ENCODE assay signal across 16 cellular contexts in genomic region chr5:109922396-109922995, GRCh38.
DNase-seq lines count a peak whose midpoint lies in the region; ATAC-seq and TF ChIP-seq lines count a peak whose summit lies in the region.
"Had no signal": no experiment of that assay in that cellular context is flagged by ENCODE, and none has a peak within 500 bp of the region (broad histone marks: within the 10 kb centered on the region; RNA-seq: fewer than 3 reads in every experiment).

No MANE protein-coding gene starts in this region.

- TF ChIP-seq CTCF in MM.1S (IDR thresholded peaks at IDR 0.05; ENCODE audit: low read length) = no peak
- TF ChIP-seq CTCF in retinal pigment epithelial cell (conservative IDR thresholded peaks at IDR 0.05; ENCODE audit: low read depth, low read length) = no peak

- peak overlapping the region; percentile 59; the same call in 1 of the 2 replicates for H2AFZ ChIP-seq in MM.1S (ENCODE audit: low read length)

- peak overlapping the region; percentile 3 for H3K27ac Mint-ChIP-seq in activated T-cell treated with anti-CD3 and anti-CD28 coated beads, Interleukin-2, amount 50 U/mL, for 72 hours
- peak overlapping the region; percentile 83 to 90 for H3K27ac Mint-ChIP-seq in activated naive CD4-positive, alpha-beta T cell treated with anti-CD3 and anti-CD28 coated beads, Interleukin-2, amount 50 U/mL, for 72 hours
- no peak overlapping the region for H3K27ac Mint-ChIP-seq in activated T-helper 2 cell treated with anti-CD3 and anti-CD28 coated beads, Interferon-gamma antibody, Interleukin-2, Interleukin-4, amounts not matched to agents 10 μg/mL and 5 μg/mL and 100 μg/mL, durations not matched to agents 14 hours and 24 hours and 36 hours
- H3K27ac Mint-ChIP-seq: nephron progenitor cell had no signal

- no peaks in the 10 kb centered on the region for H3K9me2 ChIP-seq in MM.1S (replicated peaks; ENCODE audit: insufficient read depth, low read length)

- no peaks in the 10 kb centered on the region for H4K20me1 ChIP-seq in MM.1S (ENCODE audit: insufficient read depth, low read length)

- peak overlapping the region; percentile 40 for H3K9ac ChIP-seq in MM.1S (ENCODE audit: low read length)

- no peaks in the 10 kb centered on the region for H3K9me3 ChIP-seq in MM.1S (replicated peaks; ENCODE audit: insufficient read depth, low read length)
- H3K9me3 ChIP-seq: Caco-2, colonic mucosa had no signal

- peak overlapping the region; percentile 57; the same call in 1 of the 2 replicates for H3K4me2 ChIP-seq in MM.1S (ENCODE audit: low read depth, low read length)

- H3K4me3 Mint-ChIP-seq in activated T-cell treated with anti-CD3 and anti-CD28 coated beads, Interleukin-2, amount 50 U/mL, for 72 hours = peak overlapping the region; percentile 45 to 84
- no peak overlapping the region for H3K4me3 Mint-ChIP-seq in activated T-helper 2 cell treated with anti-CD3 and anti-CD28 coated beads, Interferon-gamma antibody, Interleukin-2, Interleukin-4, amounts not matched to agents 10 μg/mL and 5 μg/mL and 100 μg/mL, durations not matched to agents 14 hours and 24 hours and 36 hours (ENCODE audit: low read depth)
- H3K4me3 Mint-ChIP-seq: nephron progenitor cell had no signal

- H3K27ac ChIP-seq in MM.1S (ENCODE audit: low read length) = peak overlapping the region; percentile 91
- H3K27ac ChIP-seq: colonic mucosa had no signal

- no peaks in the 10 kb centered on the region for H3K27me3 ChIP-seq in MM.1S (replicated peaks; ENCODE audit: insufficient read depth, low read length)
- H3K27me3 ChIP-seq: colonic mucosa had no signal

- intact Hi-C loops in activated T-helper 2 cell treated with anti-CD3 and anti-CD28 coated beads, Interferon-gamma antibody, Interleukin-2, Interleukin-4, amounts not matched to agents 10 μg/mL and 5 μg/mL and 100 μg/mL, durations not matched to agents 14 hours and 24 hours and 36 hours (cut with micrococcal nuclease) = no loop called here

- peaks cover 39% of the 10 kb centered on the region for H3K4me1 Mint-ChIP-seq in activated T-cell treated with anti-CD3 and anti-CD28 coated beads, Interleukin-2, amount 50 U/mL, for 72 hours (ENCODE audit: low read depth)
- peaks cover 12% of the 10 kb centered on the region for H3K4me1 Mint-ChIP-seq in activated T-helper 2 cell treated with anti-CD3 and anti-CD28 coated beads, Interferon-gamma antibody, Interleukin-2, Interleukin-4, amounts not matched to agents 10 μg/mL and 5 μg/mL and 100 μg/mL, durations not matched to agents 14 hours and 24 hours and 36 hours (ENCODE audit: low read depth)

- H3K9me3 Mint-ChIP-seq in activated T-cell treated with anti-CD3 and anti-CD28 coated beads, Interleukin-2, amount 50 U/mL, for 72 hours = peaks cover 0 to 3% of the 10 kb centered on the region in 2 donors
- peaks cover 3 to 8% of the 10 kb centered on the region in 2 donors for H3K9me3 Mint-ChIP-seq in activated naive CD4-positive, alpha-beta T cell treated with anti-CD3 and anti-CD28 coated beads, Interleukin-2, amount 50 U/mL, for 72 hours
- peaks cover 5% of the 10 kb centered on the region for H3K9me3 Mint-ChIP-seq in activated T-helper 2 cell treated with anti-CD3 and anti-CD28 coated beads, Interferon-gamma antibody, Interleukin-2, Interleukin-4, amounts not matched to agents 10 μg/mL and 5 μg/mL and 100 μg/mL, durations not matched to agents 14 hours and 24 hours and 36 hours

- peaks cover 29% of the 10 kb centered on the region for H3F3A ChIP-seq in MM.1S (ENCODE audit: insufficient read depth, low read length)

- DNase-seq in activated T-cell treated with anti-CD3 and anti-CD28 coated beads, Interleukin-2, amount 50 U/mL, for 72 hours = peak in 1 of 2 donors; percentile 16
- DNase-seq in activated T-cell treated with anti-CD3 and anti-CD28 coated beads, Interleukin-2, amount 50 U/mL, for 1 hour = no peak
- DNase-seq in MM.1S (peak; percentile 60), retinal pigment epithelial cell (ENCODE audit: low read depth) (peak; percentile 27)
- DNase-seq in activated naive CD4-positive, alpha-beta T cell treated with anti-CD3 and anti-CD28 coated beads, Interleukin-2, amount 50 U/mL, for 72 hours (ENCODE audit: low spot score in 2 of 2) = peak in 1 of 2 donors; percentile 24
- no peak for DNase-seq in activated T-helper 2 cell treated with anti-CD3 and anti-CD28 coated beads, Interferon-gamma antibody, Interleukin-2, Interleukin-4, amounts not matched to agents 10 μg/mL and 5 μg/mL and 100 μg/mL, durations not matched to agents 14 hours and 24 hours and 36 hours (ENCODE audit: low spot score)
- DNase-seq: Caco-2, colonic mucosa, foreskin melanocyte, IMR-90, mammary epithelial cell, NCI-H2171, nephron progenitor cell had no signal

- ATAC-seq in activated T-cell treated with anti-CD3 and anti-CD28 coated beads, Interleukin-2, amount 50 U/mL, for 72 hours (replicated peaks in 1 of 2) = peak; percentile 35 to 46
- ATAC-seq in activated naive CD4-positive, alpha-beta T cell treated with anti-CD3 and anti-CD28 coated beads, Interleukin-2, amount 50 U/mL, for 72 hours = peak; percentile 25 to 46
- ATAC-seq in GM19467 (IDR thresholded peaks at IDR 0.05; ENCODE audit: unreplicated experiment) (no peak), HG02981 (IDR thresholded peaks at IDR 0.05; ENCODE audit: unreplicated experiment) (no peak)

- H3K36me3 Mint-ChIP-seq in activated T-cell treated with anti-CD3 and anti-CD28 coated beads, Interleukin-2, amount 50 U/mL, for 72 hours (ENCODE audit: insufficient read depth in 2 of 2) = peaks cover 1 to 5% of the 10 kb centered on the region in 2 donors
- peaks cover 11 to 43% of the 10 kb centered on the region in 2 donors for H3K36me3 Mint-ChIP-seq in activated naive CD4-positive, alpha-beta T cell treated with anti-CD3 and anti-CD28 coated beads, Interleukin-2, amount 50 U/mL, for 72 hours
- H3K36me3 Mint-ChIP-seq in activated T-helper 2 cell treated with anti-CD3 and anti-CD28 coated beads, Interferon-gamma antibody, Interleukin-2, Interleukin-4, amounts not matched to agents 10 μg/mL and 5 μg/mL and 100 μg/mL, durations not matched to agents 14 hours and 24 hours and 36 hours (ENCODE audit: low read depth) = no peaks in the 10 kb centered on the region

- H3K4me3 ChIP-seq in MM.1S (ENCODE audit: low read length) (no peak overlapping the region; the same call in 1 of the 2 replicates), retinal pigment epithelial cell (ENCODE audit: low read length) (no peak overlapping the region)
- H3K4me3 ChIP-seq: colonic mucosa, GM12878 had no signal

- no peaks in the 10 kb centered on the region for H3K36me3 ChIP-seq in MM.1S (replicated peaks; ENCODE audit: insufficient read depth, low read length)
- H3K36me3 ChIP-seq: colonic mucosa had no signal

- peaks cover 45% of the 10 kb centered on the region for H3K4me1 ChIP-seq in MM.1S (ENCODE audit: low read length)
- H3K4me1 ChIP-seq: Caco-2, colonic mucosa had no signal

- H3K79me2 ChIP-seq in MM.1S (ENCODE audit: low read length) = no peaks in the 10 kb centered on the region

- no peaks in the 10 kb centered on the region for H3K27me3 Mint-ChIP-seq in activated T-cell treated with anti-CD3 and anti-CD28 coated beads, Interleukin-2, amount 50 U/mL, for 72 hours (ENCODE audit: low read depth)
- no peaks in the 10 kb centered on the region for H3K27me3 Mint-ChIP-seq in activated T-helper 2 cell treated with anti-CD3 and anti-CD28 coated beads, Interferon-gamma antibody, Interleukin-2, Interleukin-4, amounts not matched to agents 10 μg/mL and 5 μg/mL and 100 μg/mL, durations not matched to agents 14 hours and 24 hours and 36 hours (ENCODE audit: low read depth)

Comparison
In these comparisons a context has a peak if more than half of its experiments do, and no peak if none do; other contexts are left out.
1. ATAC-seq: peak in activated T-cell treated with anti-CD3 and anti-CD28 coated beads, Interleukin-2, amount 50 U/mL, for 72 hours (2 of 2) and activated naive CD4-positive, alpha-beta T cell treated with anti-CD3 and anti-CD28 coated beads, Interleukin-2, amount 50 U/mL, for 72 hours (2 of 2); none in GM19467 (single experiment) and HG02981 (single experiment).
2. DNase-seq: peak in MM.1S (single experiment) and retinal pigment epithelial cell (single experiment); none in activated T-cell treated with anti-CD3 and anti-CD28 coated beads, Interleukin-2, amount 50 U/mL, for 1 hour (single experiment) and activated T-helper 2 cell treated with anti-CD3 and anti-CD28 coated beads, Interferon-gamma antibody, Interleukin-2, Interleukin-4, amounts not matched to agents 10 μg/mL and 5 μg/mL and 100 μg/mL, durations not matched to agents 14 hours and 24 hours and 36 hours (single experiment).